Comparison of ENCODE assay signal across 20 cellular contexts in genomic region chr2:76667764-76668163, GRCh38.
DNase-seq lines count a peak whose midpoint lies in the region; ATAC-seq and TF ChIP-seq lines count a peak whose summit lies in the region.
"Had no signal": no experiment of that assay in that cellular context is flagged by ENCODE, and none has a peak within 500 bp of the region (broad histone marks: within the 10 kb centered on the region; RNA-seq: fewer than 3 reads in every experiment).

No MANE protein-coding gene starts in this region.

- no peak overlapping the region for H3K9ac ChIP-seq in PC-3 (ENCODE audit: low read length)

- no peak overlapping the region for H3K27ac ChIP-seq in right cardiac atrium (ENCODE audit: low read length)
- H3K27ac ChIP-seq in coronary artery = no peak overlapping the region
- no peak overlapping the region for H3K27ac ChIP-seq in PC-3 (ENCODE audit: low read length)
- H3K27ac ChIP-seq: RWPE1, SJSA1 had no signal

- POLR2A ChIA-PET in PC-3 (lab: Charles Lee; ENCODE audit: unreplicated experiment) = no interaction called here

- CTCF ChIA-PET in PC-3 (lab: Charles Lee) = no interaction called here

- no peaks in the 10 kb centered on the region for H3K9me2 ChIP-seq in PC-3 (replicated peaks; ENCODE audit: low read length)

- H3K36me3 ChIP-seq in PC-3 (ENCODE audit: low read depth, low read length) = no peaks in the 10 kb centered on the region
- H3K36me3 ChIP-seq: SJSA1 had no signal

- H3K9me3 ChIP-seq in right cardiac atrium (ENCODE audit: control insufficient read depth, low read length) (no peaks in the 10 kb centered on the region), PC-3 (ENCODE audit: low read length) (no peaks in the 10 kb centered on the region)

- no peaks in the 10 kb centered on the region for H3K79me2 ChIP-seq in PC-3 (ENCODE audit: low read length)

- H3K27me3 ChIP-seq in right cardiac atrium (ENCODE audit: control insufficient read depth, insufficient read depth) = no peaks in the 10 kb centered on the region
- H3K27me3 ChIP-seq in PC-3 (ENCODE audit: low read length) = no peaks in the 10 kb centered on the region
- H3K27me3 ChIP-seq: SJSA1 had no signal

- H3K4me2 ChIP-seq in PC-3 (ENCODE audit: low read length) = no peak overlapping the region
- H3K4me2 ChIP-seq: GM23338 had no signal

- H2AFZ ChIP-seq in PC-3 (ENCODE audit: low read length) = no peak overlapping the region
- H2AFZ ChIP-seq: GM23338 had no signal

- no peak for TF ChIP-seq CTCF in coronary artery (IDR thresholded peaks at IDR 0.05)
- no peak for TF ChIP-seq CTCF in PC-3 (conservative IDR thresholded peaks at IDR 0.05; ENCODE audit: low read depth, low read length)

- intact Hi-C loops in left ventricle myocardium superior (cut with micrococcal nuclease) = no loop called here
- intact Hi-C loops in right cardiac atrium (cut with DNase I) = no loop called here
- intact Hi-C loops in PC-3 (cut with micrococcal nuclease) = no loop called here

- DNase-seq in left ventricle myocardium superior (no peak), right cardiac atrium (no peak), UCSD-AML1 (lab: John Stamatoyannopoulos, UW; ENCODE audit: unreplicated experiment) (peak; percentile 3), left kidney (ENCODE audit: low read depth, low spot score) (peak; percentile 29), NCI-H510A treated with DMSO at 0.1 percent for 48 hours (lab: John Stamatoyannopoulos, UW) (no peak), coronary artery (ENCODE audit: low spot score) (no peak), PC-3 (no peak)
- DNase-seq in activated effector memory CD4-positive, alpha-beta T cell treated with anti-CD3 and anti-CD28 coated beads, Interleukin-2, amount 50 U/mL, for 16 hours = no peak
- DNase-seq: Calu3; CD8-positive, alpha-beta T cell; Karpas-422; NCI-H1417 treated with DMSO at 0.1 percent for 48 hours; NCI-H2029; NCI-H345; NCI-H69 had no signal

- 22% methylated on average over 8 of the region's 8 CpGs for WGBS in right cardiac atrium

- no peak overlapping the region for H3K4me3 ChIP-seq in right cardiac atrium (ENCODE audit: low read length)
- H3K4me3 ChIP-seq in coronary artery = no peak overlapping the region
- H3K4me3 ChIP-seq in PC-3 (ENCODE audit: low read length) = no peak overlapping the region
- H3K4me3 ChIP-seq: GM12878, GM23338, SJSA1 had no signal

- no TSS peak for BruUV-seq in PC-3 (replicated peaks; lab: Mats Ljungman, UMichigan)

- H3K4me1 ChIP-seq in right cardiac atrium (ENCODE audit: control insufficient read depth, insufficient read depth, low read length) (no peaks in the 10 kb centered on the region), PC-3 (ENCODE audit: insufficient read depth, low read length) (no peaks in the 10 kb centered on the region)
- H3K4me1 ChIP-seq: SJSA1 had no signal

- no peaks in the 10 kb centered on the region for H3F3A ChIP-seq in PC-3 (ENCODE audit: low read length, unreplicated experiment)

- ATAC-seq in left ventricle myocardium superior (peak; percentile 50), right cardiac atrium (no peak), PC-3 (no peak)
- ATAC-seq: CD8-positive, alpha-beta T cell; GM12878; GM23338; HCT116 had no signal

- no peaks in the 10 kb centered on the region for H4K20me1 ChIP-seq in PC-3 (ENCODE audit: low read length)

Comparison
In these comparisons a context has a peak if more than half of its experiments do, and no peak if none do; other contexts are left out.
1. DNase-seq: peak in UCSD-AML1 (single experiment) and left kidney (single experiment); none in left ventricle myocardium superior (single experiment), right cardiac atrium (0 of 3), activated effector memory CD4-positive, alpha-beta T cell treated with anti-CD3 and anti-CD28 coated beads, Interleukin-2, amount 50 U/mL, for 16 hours (single experiment), NCI-H510A treated with DMSO at 0.1 percent for 48 hours (single experiment), coronary artery (single experiment) and PC-3 (single experiment).